17 cellular contexts compared by ENCODE assay signal in the genomic region with DNA sequence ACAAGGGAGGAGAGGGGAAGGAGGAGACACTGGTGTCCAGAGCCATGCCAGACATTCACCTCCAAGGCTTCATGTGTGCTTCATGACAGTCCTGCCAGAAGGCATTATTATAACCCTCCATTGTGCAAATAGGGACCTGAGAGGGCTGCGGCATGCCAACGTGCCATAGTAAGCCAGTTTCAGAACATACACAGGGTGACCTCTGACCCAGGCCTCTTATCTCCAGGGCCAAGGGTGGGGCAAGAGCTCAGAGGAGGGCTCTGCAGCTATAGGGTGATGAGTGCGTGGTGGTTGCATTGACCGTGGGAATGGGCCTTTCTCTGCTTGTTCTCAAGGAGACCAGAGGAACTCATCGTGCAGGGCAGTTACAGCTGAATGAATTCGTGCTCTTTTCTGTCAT. TPM values are rescaled to one million over a fixed set of nuclear protein-coding genes. Genes with fewer than 3 reads are reported as not detected.
"Had no signal": no experiment of that assay in that cellular context is flagged by ENCODE, and none has a peak within 500 bp of the region (broad histone marks: within the 10 kb centered on the region; RNA-seq: fewer than 3 reads in every experiment).

No MANE protein-coding gene starts in this region.

- H3K27ac Mint-ChIP-seq: activated naive CD8-positive, alpha-beta T cell treated with anti-CD3 and anti-CD28 coated beads, Interleukin-2, amount 10 ng/mL, durations not matched to agents 7 days and 5 days; activated T-helper 1 cell treated with anti-CD3 and anti-CD28 coated beads, Interleukin-12 subunit alpha, Interleukin-12 subunit beta, Interleukin-2, Interleukin-4 antibody, amounts not matched to agents 30 ng/mL and 10 ng/mL and 1 ng/mL, durations not matched to agents 14 hours and 24 hours and 36 hours; naive thymus-derived CD4-positive, alpha-beta T cell; type B pancreatic cell had no signal

- H3K27me3 Mint-ChIP-seq: central memory CD8-positive, alpha-beta T cell had no signal

- H3K27ac ChIP-seq: brain microvascular endothelial cell, lower lobe of right lung, skin epidermis, suprapubic skin had no signal

- H3K4me1 ChIP-seq: lower lobe of right lung, suprapubic skin had no signal

- H3K27me3 ChIP-seq: brain microvascular endothelial cell, suprapubic skin had no signal

- H3K9me3 ChIP-seq: lower lobe of right lung, suprapubic skin had no signal

- H3K4me1 Mint-ChIP-seq: central memory CD8-positive, alpha-beta T cell had no signal

- DNase-seq: activated naive CD4-positive, alpha-beta T cell; activated naive CD8-positive, alpha-beta T cell treated with anti-CD3 and anti-CD28 coated beads, Interleukin-2, amount 10 ng/mL, durations not matched to agents 7 days and 5 days; cortex of kidney; effector CD4-positive, alpha-beta T cell; foreskin melanocyte; lower lobe of right lung; naive thymus-derived CD4-positive, alpha-beta T cell; retina; stimulated activated naive CD8-positive, alpha-beta T cell treated with anti-CD3 and anti-CD28 coated beads, Interleukin-15, Interleukin-2, amounts not matched to agents 100 U/mL and 50 U/mL, for 24 hours had no signal

- ATAC-seq: lower lobe of right lung; naive thymus-derived CD4-positive, alpha-beta T cell; stimulated activated naive CD8-positive, alpha-beta T cell treated with anti-CD3 and anti-CD28 coated beads, Interleukin-15, Interleukin-2, amounts not matched to agents 100 U/mL and 50 U/mL, for 24 hours had no signal

- H3K4me3 Mint-ChIP-seq: activated naive CD8-positive, alpha-beta T cell treated with anti-CD3 and anti-CD28 coated beads, Interleukin-2, amount 10 ng/mL, durations not matched to agents 7 days and 5 days; activated T-helper 1 cell treated with anti-CD3 and anti-CD28 coated beads, Interleukin-12 subunit alpha, Interleukin-12 subunit beta, Interleukin-2, Interleukin-4 antibody, amounts not matched to agents 30 ng/mL and 10 ng/mL and 1 ng/mL, durations not matched to agents 14 hours and 24 hours and 36 hours; central memory CD8-positive, alpha-beta T cell; naive thymus-derived CD4-positive, alpha-beta T cell; type B pancreatic cell had no signal

- H3K36me3 Mint-ChIP-seq: activated naive CD8-positive, alpha-beta T cell treated with anti-CD3 and anti-CD28 coated beads, Interleukin-2, amount 10 ng/mL, durations not matched to agents 7 days and 5 days; naive thymus-derived CD4-positive, alpha-beta T cell; type B pancreatic cell had no signal

- H3K4me3 ChIP-seq: lower lobe of right lung, skin epidermis, suprapubic skin had no signal

- H3K36me3 ChIP-seq: brain microvascular endothelial cell, lower lobe of right lung, suprapubic skin had no signal

- H3K9me3 Mint-ChIP-seq: activated naive CD8-positive, alpha-beta T cell treated with anti-CD3 and anti-CD28 coated beads, Interleukin-2, amount 10 ng/mL, durations not matched to agents 7 days and 5 days; activated T-helper 1 cell treated with anti-CD3 and anti-CD28 coated beads, Interleukin-12 subunit alpha, Interleukin-12 subunit beta, Interleukin-2, Interleukin-4 antibody, amounts not matched to agents 30 ng/mL and 10 ng/mL and 1 ng/mL, durations not matched to agents 14 hours and 24 hours and 36 hours; central memory CD8-positive, alpha-beta T cell; type B pancreatic cell had no signal

RNA-seq across cellular contexts. Expression of a gene that starts 9.7 kb away (rescaled TPM):
- total RNA-seq: activated CD8-positive, alpha-beta memory T cell treated with anti-CD3 and anti-CD28 coated beads for 36 hours; T-helper 1 cell treated with Interleukin-12 subunit alpha and Interleukin-12 subunit beta and Interleukin-4 antibody, amounts not matched to agents 30 ng/mL and 1 ng/mL, for 36 hours had no signal
